Comparison of ENCODE assay signal across 14 cellular contexts in genomic region chr5:137415231-137415681, GRCh38.
DNase-seq lines count a peak whose midpoint lies in the region; ATAC-seq and TF ChIP-seq lines count a peak whose summit lies in the region.
"Had no signal": no experiment of that assay in that cellular context is flagged by ENCODE, and none has a peak within 500 bp of the region (broad histone marks: within the 10 kb centered on the region; RNA-seq: fewer than 3 reads in every experiment).

No MANE protein-coding gene starts in this region.

- ATAC-seq in HG03432 (IDR thresholded peaks at IDR 0.05; ENCODE audit: unreplicated experiment) = no peak
- no peak for ATAC-seq in WTC11
- no peak for ATAC-seq in T-cell (replicated peaks in 1 of 4)
- ATAC-seq: stimulated activated naive B cell treated with anti-CD40 and anti-IgM and Interleukin-4, amounts not matched to agents 10 μg/mL and 1 μg/mL and 100 μg/mL, for 72 hours had no signal

- TF ChIP-seq CTCF in AG09319 (IDR thresholded peaks at IDR 0.05; ENCODE audit: low read depth, low read length) (no peak), chondrocyte (IDR thresholded peaks at IDR 0.05) (no peak), WTC11 (IDR thresholded peaks at IDR 0.05) (no peak)

- H3K36me3 Mint-ChIP-seq in chondrocyte (ENCODE audit: low read depth) (peaks cover 3% of the 10 kb centered on the region), WTC11 (0 out of 2 replicates have a peak, but pooled peaks cover 4% of the 10 kb centered on the region), T-cell (no peaks in the 10 kb centered on the region)
- H3K36me3 Mint-ChIP-seq: activated naive CD8-positive, alpha-beta T cell treated with anti-CD3 and anti-CD28 coated beads, Interleukin-2, amount 10 ng/mL, durations not matched to agents 7 days and 5 days; stimulated activated naive B cell treated with anti-CD40 and anti-IgM and Interleukin-4, amounts not matched to agents 10 μg/mL and 1 μg/mL and 100 μg/mL, for 72 hours had no signal

- H3K9me3 Mint-ChIP-seq in chondrocyte (ENCODE audit: low read depth) (peaks cover 11% of the 10 kb centered on the region), WTC11 (peaks cover 13% of the 10 kb centered on the region), T-cell (peaks cover 7 to 12% (median 8%) of the 10 kb centered on the region in 3 donors)

- no peaks in the 10 kb centered on the region for H3K27me3 Mint-ChIP-seq in chondrocyte (ENCODE audit: low read depth)
- H3K27me3 Mint-ChIP-seq in WTC11 (ENCODE audit: low read depth) = peaks cover 4% of the 10 kb centered on the region
- H3K27me3 Mint-ChIP-seq in T-cell = peaks cover 2 to 7% of the 10 kb centered on the region in 2 donors
- H3K27me3 Mint-ChIP-seq: stimulated activated naive B cell treated with anti-CD40 and anti-IgM and Interleukin-4, amounts not matched to agents 10 μg/mL and 1 μg/mL and 100 μg/mL, for 72 hours had no signal

- H3K4me3 Mint-ChIP-seq in chondrocyte (ENCODE audit: unreplicated experiment) = no peak overlapping the region
- H3K4me3 Mint-ChIP-seq in WTC11 = no peak overlapping the region
- H3K4me3 Mint-ChIP-seq in T-cell = no peak overlapping the region
- H3K4me3 Mint-ChIP-seq: activated naive CD8-positive, alpha-beta T cell treated with anti-CD3 and anti-CD28 coated beads, Interleukin-2, amount 10 ng/mL, durations not matched to agents 7 days and 5 days; stimulated activated naive B cell treated with anti-CD40 and anti-IgM and Interleukin-4, amounts not matched to agents 10 μg/mL and 1 μg/mL and 100 μg/mL, for 72 hours had no signal

- CTCF ChIA-PET in WTC11 (lab: Charles Lee) (interaction anchor here (0.7 kb wide), 1 partner anchor 95 kb away, joined by 3 read pairs; no protein-coding TSS in a partner anchor), T-cell (lab: Charles Lee) (interaction anchor here in 1 of 2 donors (0.6 kb wide), 1 partner anchor 1817 kb away, joined by 3 read pairs; no protein-coding TSS in a partner anchor)

- H3K27ac Mint-ChIP-seq in chondrocyte (ENCODE audit: unreplicated experiment) (peak overlapping the region; percentile 35), WTC11 (no peak overlapping the region), T-cell (no peak overlapping the region)
- H3K27ac Mint-ChIP-seq: activated naive CD8-positive, alpha-beta T cell treated with anti-CD3 and anti-CD28 coated beads, Interleukin-2, amount 10 ng/mL, durations not matched to agents 7 days and 5 days; stimulated activated naive B cell treated with anti-CD40 and anti-IgM and Interleukin-4, amounts not matched to agents 10 μg/mL and 1 μg/mL and 100 μg/mL, for 72 hours had no signal

- POLR2A ChIA-PET in WTC11 (lab: Charles Lee) (no interaction called here), T-cell (lab: Charles Lee) (no interaction called here)

- DNase-seq in AG09319 (ENCODE audit: extremely low read depth, low read depth) (peak; percentile 23), LHCN-M2 (ENCODE audit: low read depth) (peak; percentile 72), chondrocyte (ENCODE audit: low spot score) (no peak), kidney tubule cell (ENCODE audit: low spot score) (peak; percentile 89), WTC11 (ENCODE audit: low spot score) (no peak), T-cell (no peak), C1 segment of cervical spinal cord (lab: John Stamatoyannopoulos, UW) (no peak)
- DNase-seq: activated naive CD8-positive, alpha-beta T cell treated with anti-CD3 and anti-CD28 coated beads, Interleukin-2, amount 10 ng/mL, durations not matched to agents 7 days and 5 days; GF-D8; heart right ventricle; NCI-H446; RPMI8226; stimulated activated naive B cell treated with anti-CD40 and anti-IgM and Interleukin-4, amounts not matched to agents 10 μg/mL and 1 μg/mL and 100 μg/mL, for 72 hours had no signal

- peaks cover 13% of the 10 kb centered on the region for H3K4me1 Mint-ChIP-seq in chondrocyte (ENCODE audit: low read depth)
- H3K4me1 Mint-ChIP-seq in WTC11 = no peaks in the 10 kb centered on the region
- H3K4me1 Mint-ChIP-seq in T-cell = no peaks in the 10 kb centered on the region
- H3K4me1 Mint-ChIP-seq: activated naive CD8-positive, alpha-beta T cell treated with anti-CD3 and anti-CD28 coated beads, Interleukin-2, amount 10 ng/mL, durations not matched to agents 7 days and 5 days; stimulated activated naive B cell treated with anti-CD40 and anti-IgM and Interleukin-4, amounts not matched to agents 10 μg/mL and 1 μg/mL and 100 μg/mL, for 72 hours had no signal

TF ChIP-seq in WTC11, 78 proteins besides CTCF, POLR2A, EP300 and RAD21:
- TF ChIP-seq JUN (CRISPR knock-in tag; IDR thresholded peaks at IDR 0.05) (no peak), SOX15 (CRISPR knock-in tag; IDR thresholded peaks at IDR 0.05) (no peak), SP1 (CRISPR knock-in tag; conservative IDR thresholded peaks at IDR 0.05) (no peak), GRHL2 (CRISPR knock-in tag; IDR thresholded peaks at IDR 0.05; ENCODE audit: insufficient replicate concordance, severe bottlenecking) (no peak), PREB (CRISPR knock-in tag; IDR thresholded peaks at IDR 0.05; ENCODE audit: borderline replicate concordance) (no peak), ZNF512 (CRISPR knock-in tag; IDR thresholded peaks at IDR 0.05; ENCODE audit: borderline replicate concordance) (no peak), ATF3 (CRISPR knock-in tag; conservative IDR thresholded peaks at IDR 0.05) (no peak), NR3C1 (CRISPR knock-in tag; conservative IDR thresholded peaks at IDR 0.05; ENCODE audit: low read depth) (no peak)

Comparison
In these comparisons a context has a peak if more than half of its experiments do, and no peak if none do; other contexts are left out.
1. DNase-seq: peak in AG09319 (single experiment), LHCN-M2 (single experiment) and kidney tubule cell (single experiment); none in chondrocyte (single experiment), WTC11 (single experiment), T-cell (0 of 34) and C1 segment of cervical spinal cord (0 of 14).